In the genomic region with DNA sequence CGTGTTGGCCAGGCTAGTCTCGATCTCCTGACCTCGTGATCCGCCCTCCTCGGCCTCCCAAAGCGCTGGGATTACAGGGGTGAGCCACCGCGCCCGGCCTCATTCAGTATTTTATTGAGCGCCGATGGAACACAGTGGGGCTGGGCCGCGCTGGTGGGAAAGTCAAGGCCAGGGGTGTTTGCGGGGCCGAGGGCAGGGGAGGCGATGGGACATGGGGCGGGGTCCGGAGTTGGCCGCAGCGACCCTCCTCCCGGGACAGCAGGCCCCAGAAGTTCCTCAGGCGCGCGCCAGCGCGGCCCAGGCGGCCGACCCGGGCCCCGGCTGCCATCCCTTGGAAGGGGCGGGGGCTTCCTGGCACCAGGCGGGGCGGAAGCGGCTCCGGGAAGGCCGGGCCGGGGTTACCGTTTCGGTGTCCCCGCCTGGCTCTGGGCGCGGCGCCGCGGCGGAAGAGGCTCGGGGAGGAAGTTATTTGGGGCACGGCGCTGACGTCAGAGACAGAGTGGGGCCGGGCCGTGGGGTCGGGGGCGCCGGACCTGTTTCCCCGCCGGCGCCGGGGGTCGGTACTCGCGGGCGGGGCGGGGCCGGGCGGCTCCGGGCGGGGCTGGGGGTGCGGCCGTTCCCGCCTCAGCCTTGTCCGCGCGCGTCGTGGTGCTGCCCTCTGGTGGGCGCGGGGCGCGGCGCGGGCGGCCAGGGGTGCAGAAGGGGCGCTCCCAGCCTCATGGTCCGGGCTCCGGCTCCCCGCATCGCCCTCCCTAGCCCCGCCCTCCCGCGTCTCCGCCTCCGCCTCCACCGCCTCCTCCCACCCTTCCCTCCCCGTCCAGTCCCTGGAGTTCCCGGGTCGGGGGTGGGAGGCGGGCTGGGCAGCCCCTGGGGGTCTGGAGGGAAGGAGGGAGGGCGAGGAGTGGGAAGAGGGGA, we compare ENCODE assay signal across 8 cellular contexts.
DNase-seq lines count a peak whose midpoint lies in the region; ATAC-seq and TF ChIP-seq lines count a peak whose summit lies in the region.

No MANE protein-coding gene starts in this region.

- peak overlapping the region; percentile 78 for H3K27ac ChIP-seq in 22Rv1

- peak; percentile 69 for TF ChIP-seq POLR2A in GM18505 (IDR thresholded peaks at IDR 0.05; ENCODE audit: borderline replicate concordance, extremely low read depth, insufficient read depth, insufficient read length)

- TF ChIP-seq CTCF in 22Rv1 (IDR thresholded peaks at IDR 0.05): peak; percentile 83

- DNase-seq in NCI-H2081 (lab: John Stamatoyannopoulos, UW) (peak; percentile 85 to 87), UCSD-AML1 (lab: John Stamatoyannopoulos, UW; ENCODE audit: unreplicated experiment) (peak; percentile 92), brain pericyte (ENCODE audit: low read depth, low spot score) (peak; percentile 18), iPS-NIHi11 (ENCODE audit: low spot score) (peak; percentile 96), smooth muscle cell of the brain vasculature (ENCODE audit: low read depth, low spot score) (peak; percentile 49)

- ATAC-seq in GM18505 (IDR thresholded peaks at IDR 0.05; ENCODE audit: unreplicated experiment) (peak; percentile 82), HG02973 (IDR thresholded peaks at IDR 0.05; ENCODE audit: unreplicated experiment) (peak; percentile 72)

Comparison
In these comparisons a context has a peak if more than half of its experiments do, and no peak if none do; other contexts are left out.
1. Peak in every context shown above with its lines: DNase-seq, ATAC-seq and H3K27ac ChIP-seq.
2. DNase-seq: peak in every context shown above with its lines; median percentile 96 in iPS-NIHi11; 92 in UCSD-AML1; 86 in NCI-H2081; 49 in smooth muscle cell of the brain vasculature; 18 in brain pericyte.